25 cellular contexts compared by ENCODE assay signal in genomic region chr15:78313383-78313782, GRCh38. TPM values are rescaled to one million over a fixed set of nuclear protein-coding genes. Genes with fewer than 3 reads are reported as not detected.
DNase-seq lines count a peak whose midpoint lies in the region; ATAC-seq, FAIRE-seq and TF ChIP-seq lines count a peak whose summit lies in the region.
"Had no signal": no experiment of that assay in that cellular context is flagged by ENCODE, and none has a peak within 500 bp of the region (broad histone marks: within the 10 kb centered on the region; RNA-seq: fewer than 3 reads in every experiment).

No MANE protein-coding gene starts in this region.

- no peak overlapping the region for H3K9ac ChIP-seq in H1 (replicated peaks in 1 of 4; ENCODE audit: extremely low read depth in 1 of 4, low read depth in 3 of 4, low read length in 3 of 4)
- H3K9ac ChIP-seq: GM23248 had no signal

- TF ChIP-seq EP300 in H1 (IDR thresholded peaks at IDR 0.05; ENCODE audit: borderline replicate concordance in 1 of 2, low read depth in 2 of 2, low read length in 2 of 2), result no peak

- H3K4me1 ChIP-seq in H1 (replicated peaks in 1 of 4; ENCODE audit: control insufficient read depth in 3 of 4, insufficient read depth in 4 of 4, low read length in 3 of 4) (peaks cover 0 to 23% (median 12%) of the 10 kb centered on the region in 4 experiments; a peak in 6 of 7 replicates), ascending aorta (no peaks in the 10 kb centered on the region)

- TF ChIP-seq CTCF in H1 (IDR thresholded peaks at IDR 0.05; ENCODE audit: control extremely low read depth in 1 of 3, insufficient read depth in 1 of 3, low read depth in 1 of 3, low read length in 3 of 3) (no peak), ascending aorta (IDR thresholded peaks at IDR 0.05) (no peak)

- H2BK120ac ChIP-seq in H1 (replicated peaks; ENCODE audit: low read depth, low read length), result no peak overlapping the region

- intact Hi-C loops in posterior vena cava (cut with DNase I) (no loop called here), ascending aorta (cut with DNase I) (no loop called here)

- H3K9me3 ChIP-seq in H1 (ENCODE audit: insufficient read depth in 2 of 2, low read depth in 1 of 2, low read length in 1 of 2) (no peaks in the 10 kb centered on the region), ascending aorta (no peaks in the 10 kb centered on the region)
- H3K9me3 ChIP-seq: BE2C had no signal

- H3K18ac ChIP-seq in H1 (ENCODE audit: extremely low read depth, low read length), result no peak overlapping the region

- DNase-seq in H1 (ENCODE audit: low read depth in 1 of 2, low spot score in 2 of 2) (no peak), mesenteric fat pad (ENCODE audit: low spot score) (peak; percentile 60), posterior vena cava (ENCODE audit: low spot score) (peak; percentile 68), SW480 (ENCODE audit: low spot score) (no peak), ascending aorta (ENCODE audit: low spot score in 2 of 2) (no peak), activated T-cell treated with anti-CD3 and anti-CD28 coated beads for 4 hours (no peak)
- DNase-seq: ACHN; BE2C; C1 segment of cervical spinal cord; CD4-positive, CD25-positive, alpha-beta regulatory T cell; COR-L47; DMS 273 treated with DMSO at 0.1 percent for 48 hours; DMS53; DND-41; EL; GM23248; HCEC 1CT had no signal

- no peak overlapping the region for H3K4me3 ChIP-seq in H1 (ENCODE audit: extremely low read depth in 1 of 4, insufficient read depth in 2 of 4, low read depth in 3 of 4, low read length in 4 of 4)
- no peak overlapping the region for H3K4me3 ChIP-seq in ascending aorta
- H3K4me3 ChIP-seq: GM23248 had no signal

- no peaks in the 10 kb centered on the region for H3K79me2 ChIP-seq in H1 (ENCODE audit: control insufficient read depth in 1 of 2, insufficient read depth in 2 of 2, low read length in 2 of 2)

- H3K27ac ChIP-seq in H1 (ENCODE audit: low read depth, low read length) (no peak overlapping the region), ascending aorta (no peak overlapping the region)
- H3K27ac ChIP-seq: GM23248, HL-60 had no signal

- H3K56ac ChIP-seq in H1 (replicated peaks; ENCODE audit: insufficient read length, low read depth, low read length), result no peak overlapping the region

- FAIRE-seq in H1 (lab: Jason Lieb, UNC), result no peak
- FAIRE-seq: A204.1, GM12891, H54 had no signal

- no peaks in the 10 kb centered on the region for H3K23me2 ChIP-seq in H1 (ENCODE audit: low read depth, low read length)

- no peak overlapping the region for H4K91ac ChIP-seq in H1 (replicated peaks; ENCODE audit: insufficient read length, low read length)

- no peak overlapping the region for H2BK5ac ChIP-seq in H1 (ENCODE audit: low read depth, low read length)

- no peak for TF ChIP-seq RAD21 in H1 (IDR thresholded peaks at IDR 0.05 in 1 of 2, conservative IDR thresholded peaks at IDR 0.05 in 1 of 2; ENCODE audit: low read depth in 2 of 2, low read length in 2 of 2)

- no peak overlapping the region for H4K5ac ChIP-seq in H1 (ENCODE audit: insufficient read length, low read depth, low read length)

- CTCF ChIA-PET in H1 (lab: Charles Lee; ENCODE audit: partially characterized antibody), result interaction anchor here (0.6 to 13.0 kb wide), 11 partner anchors 9 to 169 kb away, joined by 3 to 104 read pairs (median 5); no protein-coding TSS in a partner anchor

- H4K8ac ChIP-seq in H1 (ENCODE audit: extremely low read depth, insufficient read depth, low read length), result no peak overlapping the region; the same call in 1 of the 2 replicates

- no peak overlapping the region for H2AK5ac ChIP-seq in H1 (ENCODE audit: low read depth, low read length)

- no peak for TF ChIP-seq POLR2A in H1 (IDR thresholded peaks at IDR 0.05; ENCODE audit: control extremely low read depth in 1 of 2, low read depth in 2 of 2, low read length in 2 of 2)

- no peak for ATAC-seq in HG02678 (IDR thresholded peaks at IDR 0.05; ENCODE audit: unreplicated experiment)

- H3K4ac ChIP-seq in H1 (replicated peaks; ENCODE audit: insufficient read length, low read depth, low read length), result no peak overlapping the region

- no peaks in the 10 kb centered on the region for H3K36me3 ChIP-seq in H1 (ENCODE audit: control insufficient read depth in 2 of 4, insufficient read depth in 4 of 4, low read length in 3 of 4)
- no peaks in the 10 kb centered on the region for H3K36me3 ChIP-seq in ascending aorta
- H3K36me3 ChIP-seq: BE2C had no signal

- H3K4me2 ChIP-seq in H1 (ENCODE audit: insufficient read depth in 1 of 2, low read depth in 2 of 2, low read length in 2 of 2), result no peak overlapping the region

- no peak overlapping the region for H2AFZ ChIP-seq in H1 (ENCODE audit: low read length)
- H2AFZ ChIP-seq: GM23248 had no signal

- POLR2A ChIA-PET in H1 (lab: Charles Lee; ENCODE audit: partially characterized antibody), result interaction anchor here (0.9 to 2.5 kb wide), 2 partner anchors 29 to 52 kb away, joined by 3 to 6 read pairs; no protein-coding TSS in a partner anchor

- no peak overlapping the region for H2BK12ac ChIP-seq in H1 (ENCODE audit: low read depth, low read length)

- H3K27me3 ChIP-seq in H1 (replicated peaks in 1 of 4; ENCODE audit: control insufficient read depth in 3 of 4, extremely low read depth in 1 of 4, insufficient read depth in 3 of 4, low read length in 3 of 4) (no peaks in the 10 kb centered on the region), ascending aorta (no peaks in the 10 kb centered on the region)
- H3K27me3 ChIP-seq: BE2C had no signal

- H3K14ac ChIP-seq in H1 (ENCODE audit: insufficient read length), result no peak overlapping the region

- 85% methylated on average over 8 of the region's 8 CpGs; no CpG with 5 or more reads in 1 of the 2 experiments for WGBS in H1 (ENCODE audit: extremely low coverage in 1 of 2, insufficient coverage in 1 of 2, insufficient read length in 1 of 2, insufficient replicate concordance in 2 of 2, low coverage in 1 of 2, low lambda C conversion rate in 2 of 2, missing lambda C conversion rate in 1 of 2), 2 experiments

- H2BK15ac ChIP-seq in H1 (ENCODE audit: low read length), result no peak overlapping the region

- H4K20me1 ChIP-seq in H1 (replicated peaks in 1 of 2; ENCODE audit: control insufficient read depth in 1 of 2, insufficient read depth in 2 of 2, low read length in 2 of 2), result no peaks in the 10 kb centered on the region

- no peak overlapping the region for H3K23ac ChIP-seq in H1 (ENCODE audit: insufficient read length)

- 0 out of 2 replicates have a peak overlapping the region, but pooled peaks have one; percentile 15 for H2BK20ac ChIP-seq in H1 (ENCODE audit: low read length)

- H3K79me1 ChIP-seq in H1 (ENCODE audit: low read depth, low read length), result no peaks in the 10 kb centered on the region

TF ChIP-seq in H1, 55 proteins besides CTCF, POLR2A, EP300 and RAD21 (continues in another document):
- TF ChIP-seq TAF1 (IDR thresholded peaks at IDR 0.05; ENCODE audit: low read depth, low read length), result no peak
- TF ChIP-seq CHD1 (IDR thresholded peaks at IDR 0.05; ENCODE audit: low read depth, low read length), result no peak
- TF ChIP-seq NRF1 (IDR thresholded peaks at IDR 0.05; ENCODE audit: low read depth, low read length), result no peak
- no peak for TF ChIP-seq POLR2AphosphoS5 (IDR thresholded peaks at IDR 0.05; ENCODE audit: low read depth, low read length)
- TF ChIP-seq SIN3A (conservative IDR thresholded peaks at IDR 0.05 in 1 of 2, IDR thresholded peaks at IDR 0.05 in 1 of 2; ENCODE audit: low read depth in 1 of 2, low read length in 2 of 2), result no peak
- TF ChIP-seq TCF12 (IDR thresholded peaks at IDR 0.05; ENCODE audit: low read depth, low read length), result no peak
- TF ChIP-seq TEAD4 (IDR thresholded peaks at IDR 0.05; ENCODE audit: low read depth, low read length), result no peak
- no peak for TF ChIP-seq GTF2F1 (IDR thresholded peaks at IDR 0.05; ENCODE audit: borderline replicate concordance, low read depth, low read length)
- TF ChIP-seq KDM5A (IDR thresholded peaks at IDR 0.05; ENCODE audit: low read length), result no peak
- TF ChIP-seq BRCA1 (IDR thresholded peaks at IDR 0.05; ENCODE audit: low read depth, low read length), result no peak

RNA-seq across cellular contexts. Expression of gene SKIC8, which starts 14.0 kb away (rescaled TPM):
- total RNA-seq in H1 (2021; fragmentation: NEBNext Ultra II Directional; extraction: Animal tissue kit (Norgen Biotek cat#: 25700)), result 44.2 and 44.7 TPM in 2 replicates
- polyA plus RNA-seq in H1 (2011; rRNA removed), result 42.3 and 77.7 TPM in 2 replicates
- 82.0 TPM for polyA plus RNA-seq in H1 (2011; cell fraction: cytosol; rRNA removed)
- polyA plus RNA-seq in H1 (2011; cell fraction: nucleus; rRNA removed), result 37.9 TPM
- 58.8 to 64.1 TPM (median 60.1 TPM) in 4 replicates for polyA plus RNA-seq in H1 (2012, experiment 1 of 2)
- 23.9 TPM for polyA plus RNA-seq in H1 (2012, experiment 2 of 2)
- polyA plus RNA-seq in H1 (2013, experiment 1 of 2), result 39.0 TPM
- 37.6 TPM for polyA plus RNA-seq in H1 (2013, experiment 2 of 2)
- 58.5 and 78.2 TPM in 2 replicates for polyA minus RNA-seq in H1 (2011; rRNA and poly(A)+ RNA removed)
- 44.5 TPM for polyA minus RNA-seq in H1 (2011; cell fraction: cytosol; rRNA and poly(A)+ RNA removed)
- polyA minus RNA-seq in H1 (2011; cell fraction: nucleus; rRNA and poly(A)+ RNA removed), result 22.7 TPM
- 50.9 TPM for total RNA-seq in mesenteric fat pad
- total RNA-seq in posterior vena cava, result 10 to 100 TPM; 35.0 to 36.8 TPM
- 19.9 TPM for total RNA-seq in ascending aorta

RNA-seq across cellular contexts. Expression of gene CRABP1, which starts 26.8 kb away (rescaled TPM):
- total RNA-seq in H1 (2021; fragmentation: NEBNext Ultra II Directional; extraction: Animal tissue kit (Norgen Biotek cat#: 25700)), result 385 and 388 TPM in 2 replicates
- polyA plus RNA-seq in H1 (2011; rRNA removed), result 600 and 655 TPM in 2 replicates
- 622 TPM for polyA plus RNA-seq in H1 (2011; cell fraction: cytosol; rRNA removed)
- 325 TPM for polyA plus RNA-seq in H1 (2011; cell fraction: nucleus; rRNA removed)
- polyA plus RNA-seq in H1 (2012, experiment 1 of 2), result 523 to 649 TPM (median 571 TPM) in 4 replicates
- 653 TPM for polyA plus RNA-seq in H1 (2012, experiment 2 of 2)
- 321 TPM for polyA plus RNA-seq in H1 (2013, experiment 1 of 2)
- 337 TPM for polyA plus RNA-seq in H1 (2013, experiment 2 of 2)
- polyA minus RNA-seq in H1 (2011; rRNA and poly(A)+ RNA removed), result 149 and 152 TPM in 2 replicates
- 118 TPM for polyA minus RNA-seq in H1 (2011; cell fraction: cytosol; rRNA and poly(A)+ RNA removed)
- polyA minus RNA-seq in H1 (2011; cell fraction: nucleus; rRNA and poly(A)+ RNA removed), result 94.2 TPM
- total RNA-seq in mesenteric fat pad (not detected), posterior vena cava (not detected), ascending aorta (not detected)
- total RNA-seq: CD4-positive, CD25-positive, alpha-beta regulatory T cell; CD8-positive, alpha-beta memory T cell; G401; GM23248; HT1080 had no signal
- polyA plus RNA-seq: CD4-positive, CD25-positive, alpha-beta regulatory T cell; CD8-positive, alpha-beta memory T cell; GM23248 had no signal

RNA-seq across cellular contexts. Expression of gene DNAJA4, which starts 49.0 kb away (rescaled TPM):
- 2.5 and 3.6 TPM in 2 replicates for total RNA-seq in H1 (2021; fragmentation: NEBNext Ultra II Directional; extraction: Animal tissue kit (Norgen Biotek cat#: 25700))
- 5.1 and 6.2 TPM in 2 replicates for polyA plus RNA-seq in H1 (2011; rRNA removed)
- 7.2 TPM for polyA plus RNA-seq in H1 (2011; cell fraction: cytosol; rRNA removed)
- 12.6 TPM for polyA plus RNA-seq in H1 (2011; cell fraction: nucleus; rRNA removed)
- polyA plus RNA-seq in H1 (2012, experiment 1 of 2), result 6.0 to 8.0 TPM (median 6.6 TPM) in 4 replicates
- polyA plus RNA-seq in H1 (2012, experiment 2 of 2), result 0.89 TPM
- 0.83 TPM for polyA plus RNA-seq in H1 (2013, experiment 1 of 2)
- 0.61 TPM for polyA plus RNA-seq in H1 (2013, experiment 2 of 2)
- polyA minus RNA-seq in H1 (2011; rRNA and poly(A)+ RNA removed), result 6.7 and 6.9 TPM in 2 replicates
- polyA minus RNA-seq in H1 (2011; cell fraction: cytosol; rRNA and poly(A)+ RNA removed), result 4.8 TPM
- 10.0 TPM for polyA minus RNA-seq in H1 (2011; cell fraction: nucleus; rRNA and poly(A)+ RNA removed)
- total RNA-seq in mesenteric fat pad (21.4 TPM), posterior vena cava (10 to 100 TPM; 22.3 to 56.4 TPM), ascending aorta (3.5 TPM)
- total RNA-seq: G401, HT1080 had no signal

Comparison
In these comparisons a context has a peak if more than half of its experiments do, and no peak if none do; other contexts are left out.
1. DNase-seq: peak in mesenteric fat pad (single experiment) and posterior vena cava (single experiment); none in H1 (0 of 2), SW480 (single experiment), ascending aorta (0 of 2) and activated T-cell treated with anti-CD3 and anti-CD28 coated beads for 4 hours (single experiment).
2. RNA of gene CRABP1, which starts 26.8 kb away (total RNA-seq): 385 to 388 TPM in H1; not detected in mesenteric fat pad (single experiment), not detected in posterior vena cava and not detected in ascending aorta (single experiment); every median in the first group is over 100 times any median in the second.